In genomic region chr10:67282871-67283270, GRCh38 we compare ENCODE assay signal across 1 cellular context.
TF ChIP-seq lines count a peak whose summit lies in the region.

No MANE protein-coding gene starts in this region.

TF ChIP-seq in H1, 55 proteins besides CTCF, POLR2A, EP300 and RAD21:
- no peak for TF ChIP-seq NANOG (IDR thresholded peaks at IDR 0.05; ENCODE audit: insufficient read depth, low read depth, low read length, poor library complexity, severe bottlenecking)
- TF ChIP-seq RBBP5 (IDR thresholded peaks at IDR 0.05; ENCODE audit: borderline replicate concordance, low read depth, low read length) = no peak
- no peak for TF ChIP-seq TBP (IDR thresholded peaks at IDR 0.05; ENCODE audit: low read depth, low read length)
